Comparison of ENCODE assay signal across 17 cellular contexts in the genomic region with DNA sequence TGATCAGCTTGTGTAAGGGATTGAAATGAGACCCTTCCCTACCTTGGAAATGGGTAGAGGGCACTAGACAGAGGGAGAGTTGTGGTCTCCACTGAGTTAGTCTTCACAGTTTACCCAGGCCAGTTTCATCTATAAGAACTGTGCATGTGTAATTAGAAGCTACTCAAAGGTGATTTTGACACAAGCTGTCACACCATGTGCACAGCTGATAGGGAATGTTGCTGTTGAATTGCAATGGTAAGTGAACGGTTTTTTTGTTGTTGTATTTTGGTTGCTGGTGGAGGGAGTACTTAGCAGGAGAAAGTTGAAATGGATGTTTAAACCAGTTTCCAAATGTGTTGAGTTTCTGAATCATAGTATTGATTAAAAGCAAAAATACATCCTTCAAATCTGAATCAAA.
"Had no signal": no experiment of that assay in that cellular context is flagged by ENCODE, and none has a peak within 500 bp of the region (broad histone marks: within the 10 kb centered on the region; RNA-seq: fewer than 3 reads in every experiment).

No MANE protein-coding gene starts in this region.

- H3K27me3 Mint-ChIP-seq: naive thymus-derived CD4-positive, alpha-beta T cell had no signal

- H3K9me3 ChIP-seq: left lung, tibial artery, upper lobe of left lung, uterus had no signal

- H3K4me1 ChIP-seq: left lung, uterus had no signal

- FAIRE-seq: frontal cortex, small intestine had no signal

- H3K27ac Mint-ChIP-seq: endodermal cell; naive thymus-derived CD4-positive, alpha-beta T cell; nephron progenitor cell had no signal

- H3K27ac ChIP-seq: coronary artery, left lung, tibial artery, upper lobe of left lung, uterus had no signal

- H3K9me3 Mint-ChIP-seq: endodermal cell, nephron progenitor cell had no signal

- H3K36me3 ChIP-seq: heart right ventricle, left lung, tibial artery, upper lobe of left lung, uterus had no signal

- DNase-seq: effector CD4-positive, alpha-beta T cell; endodermal cell; heart right ventricle; hypothalamus; islet precursor cell; left lung; naive thymus-derived CD4-positive, alpha-beta T cell; nephron progenitor cell; small intestine; stimulated activated CD4-positive, alpha-beta T cell treated with anti-CD3 and anti-CD28 coated beads, Interleukin-12 subunit alpha, Interleukin-12 subunit beta, amount 100 ng/mL, for 4 hours; stimulated activated naive CD4-positive, alpha-beta T cell treated with Interleukin-2 at 50 U/mL for 16 hours; tibial artery; upper lobe of left lung; uterus had no signal

- ATAC-seq: left lung; naive thymus-derived CD4-positive, alpha-beta T cell had no signal

- H3K27me3 ChIP-seq: heart right ventricle, left lung, tibial artery, upper lobe of left lung, uterus had no signal

- H3K4me3 Mint-ChIP-seq: endodermal cell; naive thymus-derived CD4-positive, alpha-beta T cell; nephron progenitor cell had no signal

- H3K4me3 ChIP-seq: coronary artery, heart right ventricle, left lung, lung, tibial artery, upper lobe of left lung, uterus had no signal
